In genomic region chr20:14155361-14155760, GRCh38 we compare ENCODE assay signal across 27 cellular contexts.
"Had no signal": no experiment of that assay in that cellular context is flagged by ENCODE, and none has a peak within 500 bp of the region (broad histone marks: within the 10 kb centered on the region; RNA-seq: fewer than 3 reads in every experiment).

No MANE protein-coding gene starts in this region.

- H3K36me3 ChIP-seq: left ventricle myocardium inferior, pancreas, prostate gland, sigmoid colon, transverse colon, upper lobe of left lung, vagina had no signal

- H3K4me3 Mint-ChIP-seq: immature natural killer cell; naive thymus-derived CD8-positive, alpha-beta T cell; nephron; neural crest cell; stimulated activated memory B cell treated with anti-CD40 and anti-IgM and Interleukin-4, amounts not matched to agents 10 μg/mL and 1 μg/mL and 100 μg/mL, for 72 hours; stimulated activated naive CD8-positive, alpha-beta T cell treated with anti-CD3 and anti-CD28 coated beads, Interleukin-15, amount 100 ng/mL, for 72 hours had no signal

- H3K27ac ChIP-seq: left ventricle myocardium inferior, pancreas, prostate gland, sigmoid colon, transverse colon, upper lobe of left lung, vagina had no signal

- H3K4me1 ChIP-seq: left ventricle myocardium inferior, pancreas, prostate gland, sigmoid colon, transverse colon, upper lobe of left lung, vagina had no signal

- H3K4me3 ChIP-seq: left ventricle myocardium inferior, lung, pancreas, prostate gland, sigmoid colon, transverse colon, upper lobe of left lung, vagina had no signal

- H3K27me3 ChIP-seq: pancreas, sigmoid colon, transverse colon, upper lobe of left lung, vagina had no signal

- DNase-seq: hypothalamus; immature natural killer cell; islet precursor cell; left ventricle myocardium inferior; naive thymus-derived CD8-positive, alpha-beta T cell; nucleus accumbens; pancreas; posterior cingulate gyrus; retina; right cardiac atrium; sigmoid colon; small intestine; stimulated activated CD4-positive, alpha-beta T cell treated with anti-CD3 and anti-CD28 coated beads, Interleukin-1b, Interleukin-23, amount 100 ng/mL, for 48 hours; stimulated activated CD4-positive, alpha-beta T cell treated with anti-CD3 and anti-CD28 coated beads, Interleukin-2, amount 100 ng/mL, for 48 hours; stimulated activated CD4-positive, alpha-beta T cell treated with anti-CD3 and anti-CD28 coated beads, Interleukin-4, amount 100 ng/mL, for 4 hours; stimulated activated CD8-positive, alpha-beta memory T cell treated with anti-CD3 and anti-CD28 coated beads, Interleukin-4, amount 100 ng/mL, for 48 hours; stimulated activated naive CD4-positive, alpha-beta T cell treated with Interleukin-2 at 50 U/mL for 16 hours; stimulated activated naive CD8-positive, alpha-beta T cell treated with anti-CD3 and anti-CD28 coated beads, Interleukin-15, amount 100 ng/mL, for 72 hours; substantia nigra; transverse colon; upper lobe of left lung had no signal

- H3K4me1 Mint-ChIP-seq: immature natural killer cell; naive thymus-derived CD8-positive, alpha-beta T cell; nephron; neural crest cell; stimulated activated memory B cell treated with anti-CD40 and anti-IgM and Interleukin-4, amounts not matched to agents 10 μg/mL and 1 μg/mL and 100 μg/mL, for 72 hours; stimulated activated naive CD8-positive, alpha-beta T cell treated with anti-CD3 and anti-CD28 coated beads, Interleukin-15, amount 100 ng/mL, for 72 hours had no signal

- H3K27me3 Mint-ChIP-seq: naive thymus-derived CD8-positive, alpha-beta T cell; stimulated activated memory B cell treated with anti-CD40 and anti-IgM and Interleukin-4, amounts not matched to agents 10 μg/mL and 1 μg/mL and 100 μg/mL, for 72 hours; stimulated activated naive CD8-positive, alpha-beta T cell treated with anti-CD3 and anti-CD28 coated beads, Interleukin-15, amount 100 ng/mL, for 72 hours had no signal

- H3K9me3 ChIP-seq: pancreas, prostate gland, sigmoid colon, transverse colon, upper lobe of left lung, vagina had no signal

- ATAC-seq: naive thymus-derived CD8-positive, alpha-beta T cell; pancreas; right cardiac atrium; stimulated activated memory B cell treated with anti-CD40 and anti-IgM and Interleukin-4, amounts not matched to agents 10 μg/mL and 1 μg/mL and 100 μg/mL, for 72 hours; stimulated activated naive CD8-positive, alpha-beta T cell treated with anti-CD3 and anti-CD28 coated beads, Interleukin-15, amount 100 ng/mL, for 72 hours had no signal

- H3K27ac Mint-ChIP-seq: immature natural killer cell; naive thymus-derived CD8-positive, alpha-beta T cell; nephron; stimulated activated memory B cell treated with anti-CD40 and anti-IgM and Interleukin-4, amounts not matched to agents 10 μg/mL and 1 μg/mL and 100 μg/mL, for 72 hours; stimulated activated naive CD8-positive, alpha-beta T cell treated with anti-CD3 and anti-CD28 coated beads, Interleukin-15, amount 100 ng/mL, for 72 hours had no signal

- H3K36me3 Mint-ChIP-seq: immature natural killer cell; naive thymus-derived CD8-positive, alpha-beta T cell; stimulated activated memory B cell treated with anti-CD40 and anti-IgM and Interleukin-4, amounts not matched to agents 10 μg/mL and 1 μg/mL and 100 μg/mL, for 72 hours had no signal
